ENCODE assay signal across 12 cellular contexts in genomic region chr16:3029499-3030127, GRCh38. TPM values are rescaled to one million over a fixed set of nuclear protein-coding genes. Genes with fewer than 3 reads are reported as not detected.
DNase-seq lines count a peak whose midpoint lies in the region; ATAC-seq, FAIRE-seq and TF ChIP-seq lines count a peak whose summit lies in the region.
"Had no signal": no experiment of that assay in that cellular context is flagged by ENCODE, and none has a peak within 500 bp of the region (broad histone marks: within the 10 kb centered on the region; RNA-seq: fewer than 3 reads in every experiment).

No MANE protein-coding gene starts in this region.

- no peaks in the 10 kb centered on the region for H3K4me1 ChIP-seq in osteoblast (ENCODE audit: insufficient read depth, low read length)

- H3K4me3 ChIP-seq in bronchial epithelial cell (ENCODE audit: low read depth, low read length) (peak overlapping the region; percentile 13), osteoblast (ENCODE audit: insufficient read depth, low read length) (no peak overlapping the region)
- H3K4me3 ChIP-seq: cardiac muscle cell, SJCRH30 had no signal

- H3K36me3 ChIP-seq in bronchial epithelial cell (ENCODE audit: control insufficient read depth, insufficient read depth, low read length) (peaks cover 20% of the 10 kb centered on the region), osteoblast (ENCODE audit: insufficient read depth, low read length) (peaks cover 10% of the 10 kb centered on the region)
- H3K36me3 ChIP-seq: SJCRH30 had no signal

- peaks cover 2% of the 10 kb centered on the region for H3K27me3 ChIP-seq in bronchial epithelial cell (ENCODE audit: control insufficient read depth, insufficient read depth, low read length)
- H3K27me3 ChIP-seq in osteoblast (ENCODE audit: insufficient read depth, low read length) = peaks cover 42% of the 10 kb centered on the region

- TF ChIP-seq CTCF in bronchial epithelial cell (IDR thresholded peaks at IDR 0.05; ENCODE audit: insufficient read depth, low read length, severe bottlenecking) (no peak), osteoblast (IDR thresholded peaks at IDR 0.05; ENCODE audit: extremely low read depth, low read depth, low read length) (no peak)

- H3K9me3 ChIP-seq in osteoblast (ENCODE audit: low read depth, low read length) = no peaks in the 10 kb centered on the region
- H3K9me3 ChIP-seq: SJCRH30 had no signal

- peaks cover 19% of the 10 kb centered on the region for H4K20me1 ChIP-seq in osteoblast (ENCODE audit: insufficient read depth, low read length)

- FAIRE-seq in bronchial epithelial cell (lab: Jason Lieb, UNC) = no peak
- no peak for FAIRE-seq in GM19239 (lab: Jason Lieb, UNC)

- DNase-seq in EL = peak; percentile 45
- peak; percentile 74 for DNase-seq in RPMI8226
- DNase-seq in bronchial epithelial cell (ENCODE audit: low read depth) = peak; percentile 32
- peak; percentile 96 for DNase-seq in osteoblast (ENCODE audit: insufficient read length, low spot score, missing footprints)
- DNase-seq in DMS79 (lab: John Stamatoyannopoulos, UW) = no peak
- no peak for DNase-seq in GM19239 (ENCODE audit: insufficient read length, low spot score)

- ATAC-seq in HG03432 (IDR thresholded peaks at IDR 0.05; ENCODE audit: unreplicated experiment) (no peak), GM19452 (IDR thresholded peaks at IDR 0.05; ENCODE audit: unreplicated experiment) (no peak)

- peak overlapping the region; percentile 51 for H3K4me2 ChIP-seq in osteoblast (ENCODE audit: insufficient read depth, low read length)

- no peak overlapping the region for H2AFZ ChIP-seq in osteoblast (ENCODE audit: low read length)

- no peak overlapping the region for H3K27ac ChIP-seq in osteoblast (ENCODE audit: low read depth, low read length)
- H3K27ac ChIP-seq: cardiac muscle cell, SJCRH30 had no signal

- H3K79me2 ChIP-seq in osteoblast (ENCODE audit: insufficient read depth, low read length) = no peaks in the 10 kb centered on the region

RNA-seq across cellular contexts. Expression of gene THOC6, which starts 5.8 kb away (rescaled TPM):
- 23.7 and 28.4 TPM in 2 replicates for total RNA-seq in bronchial epithelial cell
- total RNA-seq in osteoblast = 21.8 and 23.5 TPM in 2 replicates

RNA-seq across cellular contexts. Expression of gene HCFC1R1, which starts 5.9 kb away (rescaled TPM):
- 1.1 and 5.6 TPM in 2 replicates for total RNA-seq in bronchial epithelial cell
- total RNA-seq in osteoblast = 20.3 and 21.2 TPM in 2 replicates

RNA-seq across cellular contexts. Expression of gene BICDL2, which starts 7.1 kb away (rescaled TPM):
- total RNA-seq in bronchial epithelial cell (24.5 and 56.1 TPM in 2 replicates), osteoblast (0.29 TPM in 1 of 2 replicates, not detected in the other)
- total RNA-seq: cardiac muscle cell, HT1080, SJCRH30 had no signal

RNA-seq across cellular contexts. Expression of gene TNFRSF12A, which starts 9.4 kb away (rescaled TPM):
- total RNA-seq in bronchial epithelial cell = 440 and 686 TPM in 2 replicates
- 143 and 159 TPM in 2 replicates for total RNA-seq in osteoblast

RNA-seq across cellular contexts. Expression of gene CLDN6, which starts 11.6 kb away (rescaled TPM):
- total RNA-seq in bronchial epithelial cell = not detected in 2 replicates
- total RNA-seq in osteoblast = under 0.01 TPM in 1 of 2 replicates, not detected in the other
- total RNA-seq: HT1080, mononuclear cell, SJCRH30 had no signal

Comparison
In these comparisons a context has a peak if more than half of its experiments do, and no peak if none do; other contexts are left out.
1. DNase-seq: peak in EL (single experiment), RPMI8226 (single experiment), bronchial epithelial cell (single experiment) and osteoblast (single experiment); none in DMS79 (single experiment) and GM19239 (single experiment).
2. RNA of gene BICDL2, which starts 7.1 kb away (total RNA-seq): 24.5 to 56.1 TPM in bronchial epithelial cell; 0.29 TPM in osteoblast; every median in the first group is over 10 times any median in the second.